ENCODE assay signal across 11 cellular contexts in genomic region chr18:49031511-49032188, GRCh38.
A peak's percentile ranks its signal among the peaks of the same experiment; 100 is the strongest.
DNase-seq lines count a peak whose midpoint lies in the region; ATAC-seq and TF ChIP-seq lines count a peak whose summit lies in the region.
"Had no signal": no experiment of that assay in that cellular context is flagged by ENCODE, and none has a peak within 500 bp of the region (broad histone marks: within the 10 kb centered on the region; RNA-seq: fewer than 3 reads in every experiment).

No MANE protein-coding gene starts in this region.

- peak; percentile 9 to 67 for ATAC-seq in activated naive CD4-positive, alpha-beta T cell treated with anti-CD3 and anti-CD28 coated beads, Interleukin-2, amount 50 U/mL, for 72 hours
- ATAC-seq in natural killer cell treated with Interleukin-12 subunit alpha and Interleukin-12 subunit beta and Interleukin-15 and Interleukin-18, amount 100 ng/mL, for 72 hours, result peak; percentile 66 to 70
- no peak for ATAC-seq in GM21723 (IDR thresholded peaks at IDR 0.05; ENCODE audit: unreplicated experiment)

- in situ Hi-C loops in GM13977 (cut with MboI; ENCODE audit: low pct_unique_long_range_greater_than_20kb, low sequenced_read_pairs, unreplicated experiment), result no loop called here

- peak; percentile 14 to 55 (median 34) for DNase-seq in stimulated activated naive CD4-positive, alpha-beta T cell (lab: John Stamatoyannopoulos, UW)
- DNase-seq in stimulated activated naive CD4-positive, alpha-beta T cell treated with Interleukin-2 at 50 U/mL for 16 hours (lab: John Stamatoyannopoulos, UW), result no peak
- peak in 1 of 2 donors; percentile 53 for DNase-seq in activated naive CD4-positive, alpha-beta T cell treated with anti-CD3 and anti-CD28 coated beads, Interleukin-2, amount 50 U/mL, for 72 hours (ENCODE audit: low spot score in 2 of 2)
- peak; percentile 73 for DNase-seq in natural killer cell treated with Interleukin-12 subunit alpha and Interleukin-12 subunit beta and Interleukin-15 and Interleukin-18, amount 100 ng/mL, for 72 hours (ENCODE audit: low spot score)
- DNase-seq in DMS 273 (lab: John Stamatoyannopoulos, UW; ENCODE audit: unreplicated experiment) (no peak), GM13977 (ENCODE audit: low spot score) (no peak), SHP77 treated with DMSO at 0.1 percent for 48 hours (lab: John Stamatoyannopoulos, UW) (no peak)
- DNase-seq: HCEC 1CT, NCI-H146 had no signal

- TF ChIP-seq CTCF in GM13977 (IDR thresholded peaks at IDR 0.05; ENCODE audit: extremely low read depth, insufficient read depth, missing control alignments), result no peak

- H3K4me1 Mint-ChIP-seq in natural killer cell treated with Interleukin-12 subunit alpha and Interleukin-12 subunit beta and Interleukin-15 and Interleukin-18, amount 100 ng/mL, for 72 hours (ENCODE audit: low read depth in 2 of 2), result peaks cover 11 to 17% of the 10 kb centered on the region in 2 donors

- H3K4me3 Mint-ChIP-seq in natural killer cell treated with Interleukin-12 subunit alpha and Interleukin-12 subunit beta and Interleukin-15 and Interleukin-18, amount 100 ng/mL, for 72 hours, result peak overlapping the region; percentile 7
- H3K4me3 Mint-ChIP-seq: T-helper 2 cell treated with Interferon-gamma antibody and Interleukin-4, amounts not matched to agents 5 μg/mL and 100 μg/mL, for 36 hours had no signal

- H3K9me3 Mint-ChIP-seq in activated naive CD4-positive, alpha-beta T cell treated with anti-CD3 and anti-CD28 coated beads, Interleukin-2, amount 50 U/mL, for 72 hours, result peaks cover 0 to 9% of the 10 kb centered on the region in 2 donors
- H3K9me3 Mint-ChIP-seq in natural killer cell treated with Interleukin-12 subunit alpha and Interleukin-12 subunit beta and Interleukin-15 and Interleukin-18, amount 100 ng/mL, for 72 hours, result no peaks in the 10 kb centered on the region

- peak overlapping the region in 1 of 2 donors; percentile 80 for H3K27ac Mint-ChIP-seq in activated naive CD4-positive, alpha-beta T cell treated with anti-CD3 and anti-CD28 coated beads, Interleukin-2, amount 50 U/mL, for 72 hours
- peak overlapping the region; percentile 28 to 81 for H3K27ac Mint-ChIP-seq in natural killer cell treated with Interleukin-12 subunit alpha and Interleukin-12 subunit beta and Interleukin-15 and Interleukin-18, amount 100 ng/mL, for 72 hours
- H3K27ac Mint-ChIP-seq: T-helper 2 cell treated with Interferon-gamma antibody and Interleukin-4, amounts not matched to agents 5 μg/mL and 100 μg/mL, for 36 hours had no signal

- H3K36me3 Mint-ChIP-seq in activated naive CD4-positive, alpha-beta T cell treated with anti-CD3 and anti-CD28 coated beads, Interleukin-2, amount 50 U/mL, for 72 hours, result peaks cover 0 to 8% of the 10 kb centered on the region in 2 donors
- H3K36me3 Mint-ChIP-seq in natural killer cell treated with Interleukin-12 subunit alpha and Interleukin-12 subunit beta and Interleukin-15 and Interleukin-18, amount 100 ng/mL, for 72 hours, result peaks cover 4% of the 10 kb centered on the region

- no peaks in the 10 kb centered on the region for H3K27me3 Mint-ChIP-seq in natural killer cell treated with Interleukin-12 subunit alpha and Interleukin-12 subunit beta and Interleukin-15 and Interleukin-18, amount 100 ng/mL, for 72 hours

Comparison
In these comparisons a context has a peak if more than half of its experiments do, and no peak if none do; other contexts are left out.
1. DNase-seq: peak in stimulated activated naive CD4-positive, alpha-beta T cell (6 of 6) and natural killer cell treated with Interleukin-12 subunit alpha and Interleukin-12 subunit beta and Interleukin-15 and Interleukin-18, amount 100 ng/mL, for 72 hours (single experiment); none in stimulated activated naive CD4-positive, alpha-beta T cell treated with Interleukin-2 at 50 U/mL for 16 hours (single experiment), DMS 273 (single experiment), GM13977 (single experiment) and SHP77 treated with DMSO at 0.1 percent for 48 hours (single experiment).